Comparison of ENCODE assay signal across 1 cellular context in genomic region chr11:10933455-10934292, GRCh38.
TF ChIP-seq lines count a peak whose summit lies in the region.

No MANE protein-coding gene starts in this region.

TF ChIP-seq in K562, 482 proteins besides CTCF, POLR2A, EP300 and RAD21 (continued from another document and continues in another):
- TF ChIP-seq ZBTB40 (IDR thresholded peaks at IDR 0.05) (peak; percentile 54), ZBTB40 (CRISPR knock-in tag; IDR thresholded peaks at IDR 0.05) (no peak), MYNN (IDR thresholded peaks at IDR 0.05) (peak; percentile 52; the same call in 1 of the 2 replicates), MYNN (CRISPR knock-in tag; IDR thresholded peaks at IDR 0.05) (no peak), HMBOX1 (IDR thresholded peaks at IDR 0.05) (peak; percentile 62), RCOR1 (IDR thresholded peaks at IDR 0.05; ENCODE audit: borderline replicate concordance in 1 of 2, low read depth in 2 of 2, low read length in 2 of 2) (0 out of 4 replicates have a peak, but pooled peaks of 1 of the 2 experiments have one; percentile 16), PHF21A (IDR thresholded peaks at IDR 0.05; ENCODE audit: borderline replicate concordance, low read depth) (peak; percentile 5; the same call in 1 of the 2 replicates), JUND (IDR thresholded peaks at IDR 0.05; ENCODE audit: borderline replicate concordance, low read depth, low read length) (peak; percentile 38; the same call in 1 of the 2 replicates), JUND (tag; IDR thresholded peaks at IDR 0.05; ENCODE audit: borderline replicate concordance, low read depth, low read length) (0 out of 3 replicates have a peak, but pooled peaks have one; percentile 28), SOX6 (IDR thresholded peaks at IDR 0.05) (peak; percentile 32; the same call in 1 of the 2 replicates), PHF8 (IDR thresholded peaks at IDR 0.05; ENCODE audit: borderline replicate concordance, low read length) (peak; percentile 30; the same call in 1 of the 2 replicates), ZBTB26 (CRISPR knock-in tag; IDR thresholded peaks at IDR 0.05) (peak; percentile 87), ZNF316 (IDR thresholded peaks at IDR 0.05) (peak; percentile 85), POU5F1 (IDR thresholded peaks at IDR 0.05; ENCODE audit: borderline replicate concordance, low read depth, low read length, partially characterized antibody) (no peak), DEAF1 (CRISPR knock-in tag; IDR thresholded peaks at IDR 0.05) (peak; percentile 92), KDM2B (CRISPR knock-in tag; IDR thresholded peaks at IDR 0.05) (no peak), CC2D1A (IDR thresholded peaks at IDR 0.05) (peak; percentile 75), PRDM10 (IDR thresholded peaks at IDR 0.05; ENCODE audit: partially characterized antibody) (peak; percentile 22), CXXC5 (CRISPR knock-in tag; IDR thresholded peaks at IDR 0.05) (0 out of 2 replicates have a peak, but pooled peaks have one; percentile 13), GABPB1 (CRISPR knock-in tag; IDR thresholded peaks at IDR 0.05) (no peak), HSF4 (CRISPR knock-in tag; IDR thresholded peaks at IDR 0.05; ENCODE audit: borderline replicate concordance) (no peak), HDAC6 (IDR thresholded peaks at IDR 0.05; ENCODE audit: low read depth, low read length) (no peak), UBTF (IDR thresholded peaks at IDR 0.05; ENCODE audit: borderline replicate concordance in 1 of 2, low read depth in 2 of 2, low read length in 2 of 2) (peak; percentile 96 to 98; a peak in 3 of 4 replicates), CTBP1 (IDR thresholded peaks at IDR 0.05; ENCODE audit: borderline replicate concordance) (peak; percentile 60; the same call in 1 of the 2 replicates), TEAD4 (IDR thresholded peaks at IDR 0.05; ENCODE audit: low read length) (0 out of 2 replicates have a peak, but pooled peaks have one; percentile 13), TEAD4 (CRISPR knock-in tag; IDR thresholded peaks at IDR 0.05; ENCODE audit: borderline replicate concordance) (no peak), FOXK2 (conservative IDR thresholded peaks at IDR 0.05 in 1 of 2, IDR thresholded peaks at IDR 0.05 in 1 of 2; ENCODE audit: low read depth in 2 of 2) (0 out of 4 replicates have a peak, but pooled peaks of 1 of the 2 experiments have one; percentile 25), ZEB2 (IDR thresholded peaks at IDR 0.05) (0 out of 2 replicates have a peak, but pooled peaks have one; percentile 10), ZBTB9 (CRISPR knock-in tag; IDR thresholded peaks at IDR 0.05) (peak; percentile 55; the same call in 1 of the 2 replicates)
